ENCODE assay signal across 7 cellular contexts in genomic region chr19:49128545-49129237, GRCh38. TPM values are rescaled to one million over a fixed set of nuclear protein-coding genes. Genes with fewer than 3 reads are reported as not detected.
DNase-seq lines count a peak whose midpoint lies in the region; ATAC-seq and TF ChIP-seq lines count a peak whose summit lies in the region.

No MANE protein-coding gene starts in this region.

- H3K9ac ChIP-seq in skeletal muscle tissue (ENCODE audit: low read depth in 1 of 3, low read length in 3 of 3) = no peak overlapping the region

- H3K9me3 ChIP-seq in HEK293 (ENCODE audit: control insufficient read depth, insufficient read depth, low read depth, low read length) (no peaks in the 10 kb centered on the region), esophagus squamous epithelium (no peaks in the 10 kb centered on the region), skeletal muscle tissue (ENCODE audit: control insufficient read depth in 3 of 3, low read length in 3 of 3) (no peaks in the 10 kb centered on the region)
- H3K9me3 ChIP-seq in effector memory CD4-positive, alpha-beta T cell (ENCODE audit: control insufficient read depth, low read length) = no peaks in the 10 kb centered on the region

- TF ChIP-seq CTCF in HEK293 (tag by site-specific recombination; IDR thresholded peaks at IDR 0.05) (no peak), esophagus squamous epithelium (IDR thresholded peaks at IDR 0.05) (no peak)

- H3K36me3 ChIP-seq in HEK293 (ENCODE audit: control insufficient read depth in 2 of 2, insufficient read depth in 1 of 2, low read length in 2 of 2) (peaks cover 0 to 18% of the 10 kb centered on the region in 2 experiments; a peak in 2 of 3 replicates), esophagus squamous epithelium (peaks cover 0 to 10% (median 0%) of the 10 kb centered on the region in 3 donors), skeletal muscle tissue (ENCODE audit: control insufficient read depth in 3 of 3, insufficient read depth in 3 of 3, low read length in 3 of 3) (no peaks in the 10 kb centered on the region)
- no peaks in the 10 kb centered on the region for H3K36me3 ChIP-seq in effector memory CD4-positive, alpha-beta T cell (ENCODE audit: control insufficient read depth, insufficient read depth, low read length)

- peaks cover 7% of the 10 kb centered on the region for H3K4me1 ChIP-seq in HEK293 (ENCODE audit: control insufficient read depth, insufficient read depth, low read length)
- peaks cover 5 to 57% (median 22%) of the 10 kb centered on the region in 3 donors for H3K4me1 ChIP-seq in esophagus squamous epithelium
- H3K4me1 ChIP-seq in skeletal muscle tissue (ENCODE audit: control insufficient read depth in 3 of 3, insufficient read depth in 3 of 3, low read length in 3 of 3) = peaks cover 20 to 36% (median 29%) of the 10 kb centered on the region in 3 donors
- H3K4me1 ChIP-seq in effector memory CD4-positive, alpha-beta T cell (ENCODE audit: control insufficient read depth, insufficient read depth, low read length, poor library complexity, severe bottlenecking) = peaks cover 10% of the 10 kb centered on the region

- no peak for DNase-seq in esophagus squamous epithelium (lab: John Stamatoyannopoulos, UW)
- no peak for DNase-seq in effector memory CD4-positive, alpha-beta T cell

- intact Hi-C loops in esophagus squamous epithelium (cut with DNase I) = no loop called here

- WGBS in esophagus squamous epithelium, 2 donors = 57 to 60% methylated on average over 13 to 14 of the region's 15 CpGs

- TF ChIP-seq POLR2A in esophagus squamous epithelium (IDR thresholded peaks at IDR 0.05) = no peak

- CTCF ChIA-PET in HEK293 (lab: Yijun Ruan, JAX) = interaction anchor here (0.6 to 3.2 kb wide), 10 partner anchors 15 to 202 kb away, joined by 3 to 20 read pairs (median 4); partner anchors contain the start of gene LIN7B

- H3K27ac ChIP-seq in HEK293 (ENCODE audit: extremely low read depth, low read depth, low read length) (no peak overlapping the region), esophagus squamous epithelium (peak overlapping the region in 3 of 4 donors; percentile 63 to 84 (median 81)), skeletal muscle tissue (ENCODE audit: low read depth, low read length) (peak overlapping the region; percentile 44)
- H3K27ac ChIP-seq in effector memory CD4-positive, alpha-beta T cell (ENCODE audit: insufficient read depth, low read length, poor library complexity, severe bottlenecking) = no peak overlapping the region

- no peak overlapping the region for H3K4me3 ChIP-seq in HEK293 (ENCODE audit: low read depth, low read length)
- peak overlapping the region in 3 of 4 donors; percentile 27 to 58 (median 32) for H3K4me3 ChIP-seq in esophagus squamous epithelium
- peak overlapping the region in 1 of 3 donors; percentile 70 for H3K4me3 ChIP-seq in skeletal muscle tissue (ENCODE audit: low read length in 3 of 3)
- no peak overlapping the region for H3K4me3 ChIP-seq in effector memory CD4-positive, alpha-beta T cell (ENCODE audit: insufficient read depth, low read depth, low read length, poor library complexity, severe bottlenecking)

- POLR2A ChIA-PET in HEK293 (lab: Yijun Ruan, JAX) = interaction anchor here (0.5 to 1.4 kb wide), 12 partner anchors 9 to 69 kb away, joined by 4 to 27 read pairs (median 8); partner anchors contain the start of genes C19orf73, LIN7B and PPFIA3

- H3K27me3 ChIP-seq in esophagus squamous epithelium (no peaks in the 10 kb centered on the region), skeletal muscle tissue (ENCODE audit: control insufficient read depth in 3 of 3, insufficient read depth in 3 of 3, low read length in 3 of 3) (peaks cover 0 to 7% (median 0%) of the 10 kb centered on the region in 3 donors)
- H3K27me3 ChIP-seq in effector memory CD4-positive, alpha-beta T cell (replicated peaks; ENCODE audit: control insufficient read depth, insufficient read depth, low read length, poor library complexity, severe bottlenecking) = no peaks in the 10 kb centered on the region

- ATAC-seq in GM21367 (IDR thresholded peaks at IDR 0.05; ENCODE audit: unreplicated experiment) (no peak), GM18907 (IDR thresholded peaks at IDR 0.05; ENCODE audit: unreplicated experiment) (no peak)

TF ChIP-seq in HEK293, 187 proteins besides CTCF, POLR2A, EP300 and RAD21 (continues in another document):
- peak; percentile 37; the same call in 1 of the 2 replicates for TF ChIP-seq ZNF335 (tag by site-specific recombination; conservative IDR thresholded peaks at IDR 0.05)
- TF ChIP-seq ZNF311 (tag by site-specific recombination; IDR thresholded peaks at IDR 0.05; ENCODE audit: borderline replicate concordance) = no peak
- no peak for TF ChIP-seq GLI4 (tag by site-specific recombination; IDR thresholded peaks at IDR 0.05)
- TF ChIP-seq ZBTB17 (tag by site-specific recombination; IDR thresholded peaks at IDR 0.05) = peak; percentile 46; the same call in 1 of the 2 replicates
- TF ChIP-seq YY2 (tag by site-specific recombination; IDR thresholded peaks at IDR 0.05) = peak; percentile 57; the same call in 1 of the 2 replicates
- no peak; the same call in 1 of the 2 replicates for TF ChIP-seq ZNF169 (tag by site-specific recombination; IDR thresholded peaks at IDR 0.05)
- TF ChIP-seq ZNF214 (tag by site-specific recombination; IDR thresholded peaks at IDR 0.05; ENCODE audit: borderline replicate concordance) = no peak
- TF ChIP-seq ZNF18 (tag by site-specific recombination; IDR thresholded peaks at IDR 0.05) = no peak

TF ChIP-seq in PFSK-1, 5 proteins besides CTCF, POLR2A, EP300 and RAD21:
- no peak for TF ChIP-seq POLR2AphosphoS5 (IDR thresholded peaks at IDR 0.05; ENCODE audit: low read depth, low read length)
- TF ChIP-seq REST (IDR thresholded peaks at IDR 0.05; ENCODE audit: insufficient read depth in 1 of 2, low read depth in 2 of 2, low read length in 2 of 2) = no peak
- no peak for TF ChIP-seq FOXP2 (optimal IDR thresholded peaks at IDR 0.05; ENCODE audit: borderline replicate concordance, extremely low read depth, extremely low read length, insufficient read depth)
- TF ChIP-seq SIN3A (IDR thresholded peaks at IDR 0.05; ENCODE audit: borderline replicate concordance, insufficient read depth, low read length) = 0 out of 2 replicates have a peak, but pooled peaks have one; percentile 4
- peak; percentile 43; the same call in 1 of the 2 replicates for TF ChIP-seq TAF1 (IDR thresholded peaks at IDR 0.05; ENCODE audit: borderline replicate concordance, insufficient read depth, low read length)

RNA-seq across cellular contexts. Expression of gene PPFIA3, which starts 9.3 kb away (rescaled TPM):
- polyA plus RNA-seq in PFSK-1 (2012; ENCODE audit: insufficient read length, low read depth) = 26.6 TPM
- total RNA-seq in esophagus squamous epithelium = 10 to 100 TPM; 10.9 to 20.9 (median 13.8) TPM
- 3.1 TPM for total RNA-seq in skeletal muscle tissue

RNA-seq across cellular contexts. Expression of gene C19orf73, which starts 9.7 kb away (rescaled TPM):
- polyA plus RNA-seq in PFSK-1 (2012; ENCODE audit: insufficient read length, low read depth) = 1.9 TPM
- total RNA-seq in esophagus squamous epithelium = 1 to 10 TPM; 2.1 to 7.4 (median 4.7) TPM
- total RNA-seq in skeletal muscle tissue = not detected

RNA-seq across cellular contexts. Expression of gene LIN7B, which starts 14.5 kb away (rescaled TPM):
- 12.7 TPM for polyA plus RNA-seq in PFSK-1 (2012; ENCODE audit: insufficient read length, low read depth)
- total RNA-seq in esophagus squamous epithelium (10 to 100 TPM in 2 of 4 donors, 1 to 10 TPM in 2; 5.7 to 14.1 (median 10.1) TPM), skeletal muscle tissue (18.3 TPM)

RNA-seq across cellular contexts. Expression of gene HRC, which starts 26.5 kb away (rescaled TPM):
- polyA plus RNA-seq in PFSK-1 (2012; ENCODE audit: insufficient read length, low read depth) = not detected
- total RNA-seq in esophagus squamous epithelium (1 to 10 TPM in 1 of 4 donors, under 1 TPM in 3; 0.13 to 1.1 (median 0.38) TPM), skeletal muscle tissue (78.3 TPM)

RNA-seq across cellular contexts. Expression of gene TRPM4, which starts 28.9 kb away (rescaled TPM):
- 9.7 TPM for polyA plus RNA-seq in PFSK-1 (2012; ENCODE audit: insufficient read length, low read depth)
- total RNA-seq in esophagus squamous epithelium = 10 to 100 TPM in 3 of 4 donors, 1 to 10 TPM in 1; 7.6 to 28.9 (median 18.0) TPM
- 5.2 TPM for total RNA-seq in skeletal muscle tissue

Comparison
In these comparisons a context has a peak if more than half of its experiments do, and no peak if none do; other contexts are left out.
1. H3K27ac ChIP-seq: peak in esophagus squamous epithelium (3 of 4) and skeletal muscle tissue (single experiment); none in HEK293 (single experiment) and effector memory CD4-positive, alpha-beta T cell (single experiment).
2. H3K4me3 ChIP-seq: peak in esophagus squamous epithelium (3 of 4); none in HEK293 (single experiment) and effector memory CD4-positive, alpha-beta T cell (single experiment).